8 cellular contexts compared by ENCODE assay signal in genomic region chr2:69816923-69817542, GRCh38. TPM values are rescaled to one million over a fixed set of nuclear protein-coding genes. Genes with fewer than 3 reads are reported as not detected.
DNase-seq lines count a peak whose midpoint lies in the region; ATAC-seq and TF ChIP-seq lines count a peak whose summit lies in the region.

No MANE protein-coding gene starts in this region.

- H3K9me3 ChIP-seq in CD8-positive, alpha-beta T cell (ENCODE audit: low read length) = no peaks in the 10 kb centered on the region

- intact Hi-C loops in CD8-positive, alpha-beta T cell (cut with DNase I, micrococcal nuclease) = loop anchor here (1.0 to 5.0 kb wide), 4 partner anchors 75 to 252 kb away; partner anchors contain the start of gene ANXA4 (in 1 of the 2)

- peak; percentile 45 to 78 (median 73) for DNase-seq in CD8-positive, alpha-beta T cell
- peak; percentile 77 for DNase-seq in HFFc6
- DNase-seq in NCI-H226 = peak; percentile 62
- DNase-seq in WTC11 (ENCODE audit: low spot score) = peak; percentile 75
- DNase-seq in cardiac fibroblast (ENCODE audit: low read depth in 2 of 2) = peak; percentile 93 to 94
- DNase-seq in kidney glomerular epithelial cell (lab: John Stamatoyannopoulos, UW) = peak; percentile 90
- peak; percentile 69 for DNase-seq in stimulated activated CD4-positive, alpha-beta T cell treated with anti-CD3 and anti-CD28 coated beads, Interleukin-2, amount 100 ng/mL, for 4 hours (ENCODE audit: low read depth)

- TF ChIP-seq CTCF in CD8-positive, alpha-beta T cell (IDR thresholded peaks at IDR 0.05) = peak; percentile 94
- TF ChIP-seq CTCF in HFFc6 (IDR thresholded peaks at IDR 0.05) (peak; percentile 96), WTC11 (IDR thresholded peaks at IDR 0.05) (peak; percentile 91), cardiac fibroblast (IDR thresholded peaks at IDR 0.05; ENCODE audit: low read depth, low read length) (peak; percentile 84)

- CTCF ChIA-PET in CD8-positive, alpha-beta T cell (lab: Charles Lee) = interaction anchor here (0.5 to 14.6 kb wide), 45 partner anchors 8 to 380 kb away, joined by 3 to 368 read pairs (median 5); partner anchors contain the start of genes ANXA4, GMCL1 and NFU1
- CTCF ChIA-PET in WTC11 (lab: Charles Lee) = interaction anchor here (0.5 to 14.0 kb wide), 40 partner anchors 9 to 268 kb away, joined by 3 to 461 read pairs (median 4); partner anchors contain the start of genes ANXA4, GMCL1, MXD1 and SNRNP27

- H3K27me3 ChIP-seq in CD8-positive, alpha-beta T cell (ENCODE audit: insufficient read depth, low read length) = no peaks in the 10 kb centered on the region

- no peaks in the 10 kb centered on the region for H3K4me1 ChIP-seq in CD8-positive, alpha-beta T cell (ENCODE audit: insufficient read depth, low read length)

- no peak overlapping the region for H3K4me3 ChIP-seq in CD8-positive, alpha-beta T cell (ENCODE audit: low read depth, low read length)
- no peak overlapping the region for H3K4me3 ChIP-seq in cardiac fibroblast (replicated peaks in 1 of 2; ENCODE audit: low read depth in 2 of 2, low read length in 2 of 2)

- ATAC-seq in CD8-positive, alpha-beta T cell = peak; percentile 96
- ATAC-seq in WTC11 = peak; percentile 58
- no peak for ATAC-seq in stimulated activated memory B cell treated with anti-CD40 and anti-IgM and Interleukin-4, amounts not matched to agents 10 μg/mL and 1 μg/mL and 100 μg/mL, for 72 hours

- no peaks in the 10 kb centered on the region for H3K36me3 ChIP-seq in CD8-positive, alpha-beta T cell (ENCODE audit: insufficient read depth, low read length)

- no peak overlapping the region for H3K27ac Mint-ChIP-seq in CD8-positive, alpha-beta T cell
- H3K27ac Mint-ChIP-seq in HFFc6 (peak overlapping the region; percentile 45; the same call in 1 of the 2 replicates), WTC11 (no peak overlapping the region)
- no peak overlapping the region for H3K27ac Mint-ChIP-seq in stimulated activated memory B cell treated with anti-CD40 and anti-IgM and Interleukin-4, amounts not matched to agents 10 μg/mL and 1 μg/mL and 100 μg/mL, for 72 hours

- no peaks in the 10 kb centered on the region for H3K9me3 Mint-ChIP-seq in CD8-positive, alpha-beta T cell
- H3K9me3 Mint-ChIP-seq in HFFc6 = no peaks in the 10 kb centered on the region
- no peaks in the 10 kb centered on the region for H3K9me3 Mint-ChIP-seq in WTC11
- no peaks in the 10 kb centered on the region for H3K9me3 Mint-ChIP-seq in stimulated activated memory B cell treated with anti-CD40 and anti-IgM and Interleukin-4, amounts not matched to agents 10 μg/mL and 1 μg/mL and 100 μg/mL, for 72 hours

- H3K4me3 Mint-ChIP-seq in CD8-positive, alpha-beta T cell = no peak overlapping the region
- no peak overlapping the region for H3K4me3 Mint-ChIP-seq in HFFc6
- H3K4me3 Mint-ChIP-seq in WTC11 = no peak overlapping the region
- no peak overlapping the region for H3K4me3 Mint-ChIP-seq in stimulated activated memory B cell treated with anti-CD40 and anti-IgM and Interleukin-4, amounts not matched to agents 10 μg/mL and 1 μg/mL and 100 μg/mL, for 72 hours

- no peaks in the 10 kb centered on the region for H3K36me3 Mint-ChIP-seq in CD8-positive, alpha-beta T cell
- H3K36me3 Mint-ChIP-seq in HFFc6 (ENCODE audit: low read depth) = peaks cover 17% of the 10 kb centered on the region; the same call in 1 of the 2 replicates
- H3K36me3 Mint-ChIP-seq in WTC11 = no peaks in the 10 kb centered on the region
- H3K36me3 Mint-ChIP-seq in stimulated activated memory B cell treated with anti-CD40 and anti-IgM and Interleukin-4, amounts not matched to agents 10 μg/mL and 1 μg/mL and 100 μg/mL, for 72 hours = peaks cover 29% of the 10 kb centered on the region

- no peak overlapping the region for H3K27ac ChIP-seq in CD8-positive, alpha-beta T cell (ENCODE audit: low read depth, low read length)

- H3K27me3 Mint-ChIP-seq in CD8-positive, alpha-beta T cell (ENCODE audit: low read depth) = no peaks in the 10 kb centered on the region
- no peaks in the 10 kb centered on the region; the same call in 1 of the 2 replicates for H3K27me3 Mint-ChIP-seq in HFFc6 (ENCODE audit: insufficient read depth)
- no peaks in the 10 kb centered on the region for H3K27me3 Mint-ChIP-seq in WTC11 (ENCODE audit: low read depth)
- no peaks in the 10 kb centered on the region for H3K27me3 Mint-ChIP-seq in stimulated activated memory B cell treated with anti-CD40 and anti-IgM and Interleukin-4, amounts not matched to agents 10 μg/mL and 1 μg/mL and 100 μg/mL, for 72 hours

- H3K4me1 Mint-ChIP-seq in CD8-positive, alpha-beta T cell (ENCODE audit: low read depth) = peaks cover 3% of the 10 kb centered on the region
- H3K4me1 Mint-ChIP-seq in HFFc6 (ENCODE audit: low read depth) (peaks cover 21% of the 10 kb centered on the region), WTC11 (peaks cover 13% of the 10 kb centered on the region)
- no peaks in the 10 kb centered on the region for H3K4me1 Mint-ChIP-seq in stimulated activated memory B cell treated with anti-CD40 and anti-IgM and Interleukin-4, amounts not matched to agents 10 μg/mL and 1 μg/mL and 100 μg/mL, for 72 hours

- POLR2A ChIA-PET in CD8-positive, alpha-beta T cell (lab: Charles Lee) = interaction anchor here (0.7 to 1.0 kb wide), 2 partner anchors 93 to 165 kb away, joined by 3 to 5 read pairs; no protein-coding TSS in a partner anchor
- POLR2A ChIA-PET in WTC11 (lab: Charles Lee) = interaction anchor here (1.4 kb wide), 1 partner anchor 92 kb away, joined by 5 read pairs; no protein-coding TSS in a partner anchor

TF ChIP-seq in WTC11, 78 proteins besides CTCF, POLR2A, EP300 and RAD21:
- TF ChIP-seq PRDM15 (CRISPR knock-in tag; IDR thresholded peaks at IDR 0.05) (no peak), TEAD1 (CRISPR knock-in tag; IDR thresholded peaks at IDR 0.05) (no peak), ZNF317 (CRISPR knock-in tag; IDR thresholded peaks at IDR 0.05; ENCODE audit: borderline replicate concordance, low read depth) (no peak), NFATC4 (CRISPR knock-in tag; IDR thresholded peaks at IDR 0.05) (no peak), ETV6 (CRISPR knock-in tag; IDR thresholded peaks at IDR 0.05) (no peak), GABPB1 (CRISPR knock-in tag; IDR thresholded peaks at IDR 0.05) (0 out of 2 replicates have a peak, but pooled peaks have one; percentile 27), ZNF281 (CRISPR knock-in tag; IDR thresholded peaks at IDR 0.05) (no peak), RELA (CRISPR knock-in tag; IDR thresholded peaks at IDR 0.05; ENCODE audit: borderline replicate concordance) (no peak), EMX1 (CRISPR knock-in tag; IDR thresholded peaks at IDR 0.05) (no peak)

RNA-seq across cellular contexts. Expression of gene GMCL1, which starts 12.4 kb away (rescaled TPM):
- total RNA-seq in CD8-positive, alpha-beta T cell = 10 to 100 TPM; 37.1 to 41.4 TPM
- total RNA-seq in HFFc6 (2021; fragmentation: NEBNext Ultra II Directional; extraction: Animal tissue kit (Norgen Biotek cat#: 25700)) = 10 to 100 TPM in 2 of 6 experiments, 1 to 10 TPM in 4; 6.5 to 11.2 (median 7.7) TPM
- 17.2 to 21.6 TPM (median 20.5 TPM) in 3 replicates for total RNA-seq in WTC11 (2021)
